Comparison of ENCODE assay signal across 1 cellular context in genomic region chr10:119503821-119504220, GRCh38.
TF ChIP-seq lines count a peak whose summit lies in the region.

No MANE protein-coding gene starts in this region.

TF ChIP-seq in GM23338, 12 proteins besides CTCF, POLR2A, EP300 and RAD21:
- TF ChIP-seq, protein P1, sequence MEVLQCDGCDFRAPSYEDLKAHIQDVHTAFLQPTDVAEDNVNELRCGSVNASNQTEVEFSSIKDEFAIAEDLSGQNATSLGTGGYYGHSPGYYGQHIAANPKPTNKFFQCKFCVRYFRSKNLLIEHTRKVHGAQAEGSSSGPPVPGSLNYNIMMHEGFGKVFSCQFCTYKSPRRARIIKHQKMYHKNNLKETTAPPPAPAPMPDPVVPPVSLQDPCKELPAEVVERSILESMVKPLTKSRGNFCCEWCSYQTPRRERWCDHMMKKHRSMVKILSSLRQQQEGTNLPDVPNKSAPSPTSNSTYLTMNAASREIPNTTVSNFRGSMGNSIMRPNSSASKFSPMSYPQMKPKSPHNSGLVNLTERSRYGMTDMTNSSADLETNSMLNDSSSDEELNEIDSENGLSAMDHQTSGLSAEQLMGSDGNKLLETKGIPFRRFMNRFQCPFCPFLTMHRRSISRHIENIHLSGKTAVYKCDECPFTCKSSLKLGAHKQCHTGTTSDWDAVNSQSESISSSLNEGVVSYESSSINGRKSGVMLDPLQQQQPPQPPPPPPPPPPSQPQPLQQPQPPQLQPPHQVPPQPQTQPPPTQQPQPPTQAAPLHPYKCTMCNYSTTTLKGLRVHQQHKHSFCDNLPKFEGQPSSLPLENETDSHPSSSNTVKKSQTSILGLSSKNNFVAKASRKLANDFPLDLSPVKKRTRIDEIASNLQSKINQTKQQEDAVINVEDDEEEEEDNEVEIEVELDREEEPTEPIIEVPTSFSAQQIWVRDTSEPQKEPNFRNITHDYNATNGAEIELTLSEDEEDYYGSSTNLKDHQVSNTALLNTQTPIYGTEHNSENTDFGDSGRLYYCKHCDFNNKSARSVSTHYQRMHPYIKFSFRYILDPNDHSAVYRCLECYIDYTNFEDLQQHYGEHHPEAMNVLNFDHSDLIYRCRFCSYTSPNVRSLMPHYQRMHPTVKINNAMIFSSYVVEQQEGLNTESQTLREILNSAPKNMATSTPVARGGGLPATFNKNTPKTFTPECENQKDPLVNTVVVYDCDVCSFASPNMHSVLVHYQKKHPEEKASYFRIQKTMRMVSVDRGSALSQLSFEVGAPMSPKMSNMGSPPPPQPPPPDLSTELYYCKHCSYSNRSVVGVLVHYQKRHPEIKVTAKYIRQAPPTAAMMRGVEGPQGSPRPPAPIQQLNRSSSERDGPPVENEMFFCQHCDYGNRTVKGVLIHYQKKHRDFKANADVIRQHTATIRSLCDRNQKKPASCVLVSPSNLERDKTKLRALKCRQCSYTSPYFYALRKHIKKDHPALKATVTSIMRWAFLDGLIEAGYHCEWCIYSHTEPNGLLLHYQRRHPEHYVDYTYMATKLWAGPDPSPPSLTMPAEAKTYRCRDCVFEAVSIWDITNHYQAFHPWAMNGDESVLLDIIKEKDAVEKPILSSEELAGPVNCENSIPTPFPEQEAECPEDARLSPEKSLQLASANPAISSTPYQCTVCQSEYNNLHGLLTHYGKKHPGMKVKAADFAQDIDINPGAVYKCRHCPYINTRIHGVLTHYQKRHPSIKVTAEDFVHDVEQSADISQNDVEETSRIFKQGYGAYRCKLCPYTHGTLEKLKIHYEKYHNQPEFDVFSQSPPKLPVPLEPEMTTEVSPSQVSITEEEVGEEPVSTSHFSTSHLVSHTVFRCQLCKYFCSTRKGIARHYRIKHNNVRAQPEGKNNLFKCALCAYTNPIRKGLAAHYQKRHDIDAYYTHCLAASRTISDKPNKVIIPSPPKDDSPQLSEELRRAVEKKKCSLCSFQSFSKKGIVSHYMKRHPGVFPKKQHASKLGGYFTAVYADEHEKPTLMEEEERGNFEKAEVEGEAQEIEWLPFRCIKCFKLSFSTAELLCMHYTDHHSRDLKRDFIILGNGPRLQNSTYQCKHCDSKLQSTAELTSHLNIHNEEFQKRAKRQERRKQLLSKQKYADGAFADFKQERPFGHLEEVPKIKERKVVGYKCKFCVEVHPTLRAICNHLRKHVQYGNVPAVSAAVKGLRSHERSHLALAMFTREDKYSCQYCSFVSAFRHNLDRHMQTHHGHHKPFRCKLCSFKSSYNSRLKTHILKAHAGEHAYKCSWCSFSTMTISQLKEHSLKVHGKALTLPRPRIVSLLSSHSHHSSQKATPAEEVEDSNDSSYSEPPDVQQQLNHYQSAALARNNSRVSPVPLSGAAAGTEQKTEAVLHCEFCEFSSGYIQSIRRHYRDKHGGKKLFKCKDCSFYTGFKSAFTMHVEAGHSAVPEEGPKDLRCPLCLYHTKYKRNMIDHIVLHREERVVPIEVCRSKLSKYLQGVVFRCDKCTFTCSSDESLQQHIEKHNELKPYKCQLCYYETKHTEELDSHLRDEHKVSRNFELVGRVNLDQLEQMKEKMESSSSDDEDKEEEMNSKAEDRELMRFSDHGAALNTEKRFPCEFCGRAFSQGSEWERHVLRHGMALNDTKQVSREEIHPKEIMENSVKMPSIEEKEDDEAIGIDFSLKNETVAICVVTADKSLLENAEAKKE (CRISPR knock-in tag; IDR thresholded peaks at IDR 0.05) = no peak
- no peak for TF ChIP-seq POLR2AphosphoS5 (IDR thresholded peaks at IDR 0.05; ENCODE audit: low read depth)
- TF ChIP-seq STAT1 (IDR thresholded peaks at IDR 0.05; ENCODE audit: unreplicated experiment) = no peak
- no peak for TF ChIP-seq REST (IDR thresholded peaks at IDR 0.05; ENCODE audit: unreplicated experiment)
- TF ChIP-seq EZH2 (IDR thresholded peaks at IDR 0.05; ENCODE audit: low read depth, unreplicated experiment) = no peak
